ENCODE assay signal across 1 cellular context in genomic region chrX:49840679-49841078, GRCh38.
TF ChIP-seq lines count a peak whose summit lies in the region.

No MANE protein-coding gene starts in this region.

TF ChIP-seq in GM12878, 131 proteins besides CTCF, POLR2A, EP300 and RAD21 (continued from another document):
- no peak for TF ChIP-seq HSF1 (IDR thresholded peaks at IDR 0.05; ENCODE audit: low read depth, low read length)
- TF ChIP-seq ZNF274 (IDR thresholded peaks at IDR 0.05; ENCODE audit: insufficient read depth, insufficient read length) = no peak
- TF ChIP-seq MXI1 (IDR thresholded peaks at IDR 0.05; ENCODE audit: low read depth, low read length) = no peak
- TF ChIP-seq BMI1 (IDR thresholded peaks at IDR 0.05; ENCODE audit: borderline replicate concordance) = peak; percentile 97
- TF ChIP-seq ZNF592 (IDR thresholded peaks at IDR 0.05) = no peak
- no peak for TF ChIP-seq ZBTB40 (IDR thresholded peaks at IDR 0.05; ENCODE audit: borderline replicate concordance)
- no peak for TF ChIP-seq NBN (IDR thresholded peaks at IDR 0.05)
- 0 out of 2 replicates have a peak, but pooled peaks have one; percentile 27 for TF ChIP-seq ZNF24 (IDR thresholded peaks at IDR 0.05)
